ENCODE assay signal across 7 cellular contexts in genomic region chr7:32890553-32891045, GRCh38. TPM values are rescaled to one million over a fixed set of nuclear protein-coding genes. Genes with fewer than 3 reads are reported as not detected.
DNase-seq lines count a peak whose midpoint lies in the region; ATAC-seq and TF ChIP-seq lines count a peak whose summit lies in the region.

No MANE protein-coding gene starts in this region.

- H3F3A ChIP-seq in PC-9 (ENCODE audit: insufficient read depth, low read depth) (peaks cover 38% of the 10 kb centered on the region; the same call in 1 of the 2 replicates), smooth muscle cell (ENCODE audit: low read depth) (peaks cover 10% of the 10 kb centered on the region)

- H3K79me2 ChIP-seq in PC-9 (ENCODE audit: low read depth) = peaks cover 54% of the 10 kb centered on the region
- peaks cover 51% of the 10 kb centered on the region for H3K79me2 ChIP-seq in smooth muscle cell (ENCODE audit: low read depth)

- BruUV-seq in PC-9 (replicated peaks; lab: Mats Ljungman, UMichigan) = TSS peak; percentile 45

- peak; percentile 31 for ATAC-seq in GM21360 (IDR thresholded peaks at IDR 0.05; ENCODE audit: unreplicated experiment)

- H3K9me3 ChIP-seq in PC-9 (ENCODE audit: insufficient read depth, low read depth) = no peaks in the 10 kb centered on the region
- no peaks in the 10 kb centered on the region for H3K9me3 ChIP-seq in iPS-20b (ENCODE audit: insufficient read depth, low read depth, low read length)
- no peaks in the 10 kb centered on the region for H3K9me3 ChIP-seq in smooth muscle cell (replicated peaks; ENCODE audit: low read depth)

- H3K27me3 ChIP-seq in HL-60 (ENCODE audit: insufficient read depth, poor library complexity, severe bottlenecking) = no peaks in the 10 kb centered on the region
- H3K27me3 ChIP-seq in PC-9 (ENCODE audit: insufficient read depth, low read depth) = no peaks in the 10 kb centered on the region
- H3K27me3 ChIP-seq in iPS-20b (ENCODE audit: insufficient read depth, low read length) = peaks cover 5% of the 10 kb centered on the region
- no peaks in the 10 kb centered on the region for H3K27me3 ChIP-seq in smooth muscle cell (ENCODE audit: low read depth)

- H3K4me1 ChIP-seq in PC-9 (replicated peaks; ENCODE audit: insufficient read depth) (peaks cover 35% of the 10 kb centered on the region), iPS-20b (ENCODE audit: insufficient read depth, low read length) (peaks cover 18% of the 10 kb centered on the region; the same call in 1 of the 2 replicates), smooth muscle cell (ENCODE audit: low read depth) (peaks cover 15% of the 10 kb centered on the region)

- peak overlapping the region; percentile 87 for H3K9ac ChIP-seq in iPS-20b (ENCODE audit: low read depth, low read length)
- H3K9ac ChIP-seq in smooth muscle cell (ENCODE audit: low read depth) = peak overlapping the region; percentile 87

- H3K27ac ChIP-seq in HL-60 (replicated peaks) = peak overlapping the region; percentile 87
- H3K27ac ChIP-seq in PC-9 = peak overlapping the region; percentile 78
- peak overlapping the region; percentile 74 for H3K27ac ChIP-seq in angular gyrus (ENCODE audit: low read depth, low read length)
- H3K27ac ChIP-seq in iPS-20b (ENCODE audit: low read length) = peak overlapping the region; percentile 25
- peak overlapping the region; percentile 87 for H3K27ac ChIP-seq in smooth muscle cell (ENCODE audit: low read depth)

- 1% methylated on average over 17 of the region's 17 CpGs for WGBS in smooth muscle cell (ENCODE audit: low lambda C conversion rate)

- intact Hi-C loops in PC-9 (cut with micrococcal nuclease; ENCODE audit: unreplicated experiment) = loop anchor here (5.0 kb wide), 2 partner anchors 152 to 393 kb away; partner anchors contain the start of gene AVL9

- TF ChIP-seq CTCF in HL-60 (IDR thresholded peaks at IDR 0.05; ENCODE audit: insufficient read depth, low read length) = no peak
- no peak for TF ChIP-seq CTCF in PC-9 (conservative IDR thresholded peaks at IDR 0.05)
- no peak for TF ChIP-seq CTCF in smooth muscle cell (IDR thresholded peaks at IDR 0.05; ENCODE audit: borderline replicate concordance, insufficient read depth, poor library complexity, severe bottlenecking)

- POLR2A ChIA-PET in PC-9 (lab: Charles Lee; ENCODE audit: unreplicated experiment) = interaction anchor here (0.6 to 0.8 kb wide), 4 partner anchors 17 to 172 kb away, joined by 3 to 11 read pairs (median 6); partner anchors contain the start of gene NT5C3A

- peaks cover 39% of the 10 kb centered on the region for H4K20me1 ChIP-seq in PC-9 (ENCODE audit: insufficient read depth)
- H4K20me1 ChIP-seq in smooth muscle cell (ENCODE audit: low read depth) = peaks cover 48% of the 10 kb centered on the region

- peak overlapping the region; percentile 80 for H3K4me2 ChIP-seq in PC-9
- peak overlapping the region; percentile 91 for H3K4me2 ChIP-seq in smooth muscle cell

- H3K4me3 ChIP-seq in HL-60 (replicated peaks; ENCODE audit: insufficient read depth, low read length) (peak overlapping the region; percentile 70), PC-9 (peak overlapping the region; percentile 73), iPS-20b (ENCODE audit: low read length) (peak overlapping the region; percentile 96), smooth muscle cell (peak overlapping the region; percentile 63)

- H2AFZ ChIP-seq in PC-9 (peak overlapping the region; percentile 86), smooth muscle cell (ENCODE audit: low read depth) (peak overlapping the region; percentile 64)

- H3K9me2 ChIP-seq in PC-9 (ENCODE audit: insufficient read depth) = no peaks in the 10 kb centered on the region

- 0 out of 2 replicates have a peak, but pooled peaks cover 4% of the 10 kb centered on the region for H3K36me3 ChIP-seq in PC-9 (ENCODE audit: low read depth)
- no peaks in the 10 kb centered on the region for H3K36me3 ChIP-seq in iPS-20b (ENCODE audit: insufficient read depth, low read depth, low read length)
- no peaks in the 10 kb centered on the region for H3K36me3 ChIP-seq in smooth muscle cell (ENCODE audit: low read depth)

- CTCF ChIA-PET in PC-9 (lab: Charles Lee) = interaction anchor here (0.5 kb wide), 1 partner anchor 365 kb away, joined by 3 read pairs; no protein-coding TSS in a partner anchor

- peak; percentile 80 for DNase-seq in ELR (ENCODE audit: low read depth)
- DNase-seq in HL-60 (ENCODE audit: low read depth in 1 of 2, low spot score in 1 of 2) = peak in 1 of 2 experiments; percentile 46
- DNase-seq in PC-9 = peak; percentile 20 to 69
- DNase-seq in smooth muscle cell (lab: John Stamatoyannopoulos, UW; ENCODE audit: unreplicated experiment) = no peak

RNA-seq across cellular contexts. Expression of gene KBTBD2, which starts 1.0 kb away (rescaled TPM):
- 49.1 and 56.7 TPM in 2 replicates for total RNA-seq in PC-9 (2021)
- total RNA-seq in smooth muscle cell = 32.7 and 43.2 TPM in 2 replicates
- 21.2 and 25.6 TPM in 2 replicates for polyA plus RNA-seq in smooth muscle cell

Comparison
In these comparisons a context has a peak if more than half of its experiments do, and no peak if none do; other contexts are left out.
1. H3K27ac ChIP-seq: peak in every context shown above with its lines; median percentile 87 in HL-60; 87 in smooth muscle cell; 78 in PC-9; 74 in angular gyrus; 25 in iPS-20b.